In genomic region chr3:113284453-113285050, GRCh38 we compare ENCODE assay signal across 26 cellular contexts.
A peak's percentile ranks its signal among the peaks of the same experiment; 100 is the strongest.
DNase-seq lines count a peak whose midpoint lies in the region; ATAC-seq, FAIRE-seq and TF ChIP-seq lines count a peak whose summit lies in the region.
"Had no signal": no experiment of that assay in that cellular context is flagged by ENCODE, and none has a peak within 500 bp of the region (broad histone marks: within the 10 kb centered on the region; RNA-seq: fewer than 3 reads in every experiment).

No MANE protein-coding gene starts in this region.

- H3K27ac ChIP-seq in astrocyte (ENCODE audit: low read depth, low read length) (no peak overlapping the region), endodermal cell (ENCODE audit: low read depth, low read length) (peak overlapping the region; percentile 68), suprapubic skin (peak overlapping the region; percentile 80), thyroid gland (no peak overlapping the region)

- no peaks in the 10 kb centered on the region for H4K20me1 ChIP-seq in astrocyte (ENCODE audit: insufficient read depth, low read length)

- H3K4me1 ChIP-seq in astrocyte (ENCODE audit: insufficient read depth, low read length) = peaks cover 13% of the 10 kb centered on the region
- H3K4me1 ChIP-seq in endodermal cell (ENCODE audit: control insufficient read depth, insufficient read depth, low read length) = peaks cover 4% of the 10 kb centered on the region
- H3K4me1 ChIP-seq in suprapubic skin = peaks cover 44% of the 10 kb centered on the region
- peaks cover 0 to 11% of the 10 kb centered on the region in 2 donors for H3K4me1 ChIP-seq in thyroid gland

- no peak overlapping the region for H2AFZ ChIP-seq in astrocyte (ENCODE audit: low read depth, low read length)

- TF ChIP-seq CTCF in astrocyte (IDR thresholded peaks at IDR 0.05; ENCODE audit: insufficient read depth, low read depth, low read length) (no peak), endodermal cell (conservative IDR thresholded peaks at IDR 0.05) (no peak), nephron (IDR thresholded peaks at IDR 0.05; ENCODE audit: unreplicated experiment in 3 of 3) (no peak), suprapubic skin (IDR thresholded peaks at IDR 0.05) (no peak), thyroid gland (IDR thresholded peaks at IDR 0.05) (no peak)

- H3K9ac ChIP-seq in astrocyte (ENCODE audit: low read length) = no peak overlapping the region
- no peak overlapping the region for H3K9ac ChIP-seq in endodermal cell (ENCODE audit: extremely low read depth, low read length, poor library complexity, severe bottlenecking)

- no peak overlapping the region for H3K4me3 ChIP-seq in astrocyte (ENCODE audit: insufficient read depth, low read depth, low read length)
- H3K4me3 ChIP-seq in endodermal cell (ENCODE audit: low read length) = no peak overlapping the region
- H3K4me3 ChIP-seq in suprapubic skin = no peak overlapping the region
- H3K4me3 ChIP-seq in thyroid gland (replicated peaks in 1 of 3) = no peak overlapping the region
- H3K4me3 ChIP-seq: K562 had no signal

- TF ChIP-seq EP300 in suprapubic skin (IDR thresholded peaks at IDR 0.05) = no peak

- ATAC-seq in stimulated activated naive CD8-positive, alpha-beta T cell treated with anti-CD3 and anti-CD28 coated beads, Interleukin-15, amount 100 ng/mL, for 72 hours = no peak
- no peak for ATAC-seq in GM21447 (IDR thresholded peaks at IDR 0.05; ENCODE audit: unreplicated experiment)
- ATAC-seq: HepG2, K562 had no signal

- intact Hi-C loops in thyroid gland (cut with DNase I) = loop anchor here (5.0 kb wide), 1 partner anchor 232 kb away; no protein-coding TSS in a partner anchor

- no peak overlapping the region for H3K4me2 ChIP-seq in astrocyte (ENCODE audit: low read length)

- no peaks in the 10 kb centered on the region for H3K27me3 ChIP-seq in astrocyte (ENCODE audit: insufficient read depth, low read length)
- no peaks in the 10 kb centered on the region for H3K27me3 ChIP-seq in endodermal cell (ENCODE audit: control insufficient read depth, insufficient read depth, low read length, poor library complexity, severe bottlenecking)
- H3K27me3 ChIP-seq in suprapubic skin = no peaks in the 10 kb centered on the region
- H3K27me3 ChIP-seq in thyroid gland = no peaks in the 10 kb centered on the region

- DNase-seq in astrocyte (ENCODE audit: low read depth) = no peak
- no peak for DNase-seq in endodermal cell
- no peak for DNase-seq in suprapubic skin (ENCODE audit: low spot score in 2 of 2)
- DNase-seq in stimulated activated naive CD8-positive, alpha-beta T cell treated with anti-CD3 and anti-CD28 coated beads, Interleukin-15, amount 100 ng/mL, for 72 hours = no peak
- DNase-seq in NCI-H2227 treated with DMSO at 0.1 percent for 48 hours (lab: John Stamatoyannopoulos, UW) = no peak
- DNase-seq in thyroid gland = no peak
- DNase-seq: C1 segment of cervical spinal cord; CD4-positive, alpha-beta memory T cell; COR-L47; DMS53; GOT3; HCEC 1CT; Kasumi-1; MV-4-11; NCI-H1105; NCI-H1436 treated with DMSO at 0.1 percent for 48 hours; NCI-H187 treated with DMSO at 0.1 percent for 48 hours; NCI-H2171 treated with DMSO at 0.1 percent for 48 hours; NCI-H774; SIG-M5 had no signal

- H3K79me2 ChIP-seq in astrocyte (ENCODE audit: insufficient read depth, low read length) = no peaks in the 10 kb centered on the region

- peak overlapping the region; percentile 69 for H3K27ac Mint-ChIP-seq in astrocyte (ENCODE audit: unreplicated experiment)
- H3K27ac Mint-ChIP-seq in endodermal cell = no peak overlapping the region
- H3K27ac Mint-ChIP-seq in nephron = peak overlapping the region in 2 of 3 experiments; percentile 68 to 81
- H3K27ac Mint-ChIP-seq in stimulated activated naive CD8-positive, alpha-beta T cell treated with anti-CD3 and anti-CD28 coated beads, Interleukin-15, amount 100 ng/mL, for 72 hours = peak overlapping the region in 1 of 2 donors; percentile 27

- no peak for FAIRE-seq in astrocyte (lab: Jason Lieb, UNC)
- FAIRE-seq: GM18507, HepG2, K562, RCC 7860 had no signal

- H3K4me3 Mint-ChIP-seq in astrocyte (ENCODE audit: unreplicated experiment) (no peak overlapping the region), endodermal cell (no peak overlapping the region), nephron (no peak overlapping the region)
- no peak overlapping the region for H3K4me3 Mint-ChIP-seq in stimulated activated naive CD8-positive, alpha-beta T cell treated with anti-CD3 and anti-CD28 coated beads, Interleukin-15, amount 100 ng/mL, for 72 hours
- H3K4me3 Mint-ChIP-seq: CD4-positive, alpha-beta memory T cell had no signal

- H3K4me1 Mint-ChIP-seq in astrocyte (ENCODE audit: low read depth, unreplicated experiment) (peaks cover 12% of the 10 kb centered on the region), endodermal cell (peaks cover 7% of the 10 kb centered on the region), nephron (peaks cover 56% of the 10 kb centered on the region)
- no peaks in the 10 kb centered on the region for H3K4me1 Mint-ChIP-seq in stimulated activated naive CD8-positive, alpha-beta T cell treated with anti-CD3 and anti-CD28 coated beads, Interleukin-15, amount 100 ng/mL, for 72 hours
- H3K4me1 Mint-ChIP-seq: CD4-positive, alpha-beta memory T cell had no signal

- TF ChIP-seq POLR2A in suprapubic skin (IDR thresholded peaks at IDR 0.05) (no peak), thyroid gland (IDR thresholded peaks at IDR 0.05) (no peak)

- no peaks in the 10 kb centered on the region for H3K9me3 Mint-ChIP-seq in astrocyte (ENCODE audit: unreplicated experiment)
- no peaks in the 10 kb centered on the region for H3K9me3 Mint-ChIP-seq in endodermal cell
- no peaks in the 10 kb centered on the region for H3K9me3 Mint-ChIP-seq in nephron
- H3K9me3 Mint-ChIP-seq in stimulated activated naive CD8-positive, alpha-beta T cell treated with anti-CD3 and anti-CD28 coated beads, Interleukin-15, amount 100 ng/mL, for 72 hours = no peaks in the 10 kb centered on the region

- H3K27me3 Mint-ChIP-seq in astrocyte (ENCODE audit: low read depth, unreplicated experiment) (peaks cover 3% of the 10 kb centered on the region), endodermal cell (ENCODE audit: insufficient read depth) (peaks cover 2% of the 10 kb centered on the region), nephron (ENCODE audit: low read depth) (peaks cover 3% of the 10 kb centered on the region)
- H3K27me3 Mint-ChIP-seq in stimulated activated naive CD8-positive, alpha-beta T cell treated with anti-CD3 and anti-CD28 coated beads, Interleukin-15, amount 100 ng/mL, for 72 hours = no peaks in the 10 kb centered on the region

- H3K36me3 ChIP-seq in astrocyte (ENCODE audit: insufficient read depth, low read length) = no peaks in the 10 kb centered on the region
- no peaks in the 10 kb centered on the region for H3K36me3 ChIP-seq in endodermal cell (ENCODE audit: control insufficient read depth, insufficient read depth, low read length)
- H3K36me3 ChIP-seq in suprapubic skin = peaks cover 58% of the 10 kb centered on the region
- peaks cover 41 to 50% of the 10 kb centered on the region in 2 donors for H3K36me3 ChIP-seq in thyroid gland

- 93 to 98% methylated on average over 6 to 12 of the region's 12 CpGs for WGBS in endodermal cell (ENCODE audit: insufficient coverage in 1 of 2, insufficient read length in 1 of 2), 2 experiments
- WGBS in suprapubic skin = 58% methylated on average over 8 of the region's 12 CpGs
- WGBS in thyroid gland, 2 donors = 83 to 96% methylated on average over 9 to 12 of the region's 12 CpGs

- H3K9me3 ChIP-seq in astrocyte (ENCODE audit: insufficient read depth, low read depth, low read length) = no peaks in the 10 kb centered on the region
- H3K9me3 ChIP-seq in endodermal cell (ENCODE audit: control insufficient read depth, low read length) = no peaks in the 10 kb centered on the region
- H3K9me3 ChIP-seq in suprapubic skin = no peaks in the 10 kb centered on the region
- no peaks in the 10 kb centered on the region for H3K9me3 ChIP-seq in thyroid gland

- peaks cover 33% of the 10 kb centered on the region for H3K36me3 Mint-ChIP-seq in astrocyte (ENCODE audit: low read depth, unreplicated experiment)
- no peaks in the 10 kb centered on the region for H3K36me3 Mint-ChIP-seq in endodermal cell (ENCODE audit: low read depth)
- peaks cover 74% of the 10 kb centered on the region for H3K36me3 Mint-ChIP-seq in nephron (ENCODE audit: low read depth)
- H3K36me3 Mint-ChIP-seq: CD4-positive, alpha-beta memory T cell had no signal

Comparison
In these comparisons a context has a peak if more than half of its experiments do, and no peak if none do; other contexts are left out.
1. H3K27ac ChIP-seq: peak in endodermal cell (single experiment) and suprapubic skin (single experiment); none in astrocyte (single experiment) and thyroid gland (0 of 3).